ENCODE assay signal across 1 cellular context in the genomic region with DNA sequence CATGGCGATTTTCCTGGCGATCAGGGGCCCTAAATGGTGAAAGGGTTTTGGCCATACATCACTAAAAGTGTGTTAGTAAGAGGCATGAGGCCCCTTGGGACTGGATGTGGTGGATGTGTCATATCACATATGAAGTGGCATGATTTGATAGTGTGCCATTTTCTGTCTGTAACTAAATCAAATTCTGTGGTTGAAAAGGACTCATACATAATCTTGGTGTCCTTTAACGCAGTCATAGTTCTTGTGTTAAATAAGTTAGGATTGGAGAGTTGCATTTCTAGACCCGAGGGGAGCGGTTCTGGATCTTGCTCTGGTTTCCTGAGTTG.
TF ChIP-seq lines count a peak whose summit lies in the region.

No MANE protein-coding gene starts in this region.

TF ChIP-seq in GM23338, 12 proteins besides CTCF, POLR2A, EP300 and RAD21 (continued from another document):
- TF ChIP-seq EZH2 (IDR thresholded peaks at IDR 0.05; ENCODE audit: low read depth, unreplicated experiment) (no peak), CREB1 (CRISPR knock-in tag; IDR thresholded peaks at IDR 0.05; ENCODE audit: low read depth) (no peak)
